ENCODE assay signal across 2 cellular contexts in genomic region chr17:43019418-43019817, GRCh38.
TF ChIP-seq lines count a peak whose summit lies in the region.

No MANE protein-coding gene starts in this region.

TF ChIP-seq in SK-N-SH, 30 proteins besides CTCF, POLR2A, EP300 and RAD21:
- TF ChIP-seq RCOR1 (IDR thresholded peaks at IDR 0.05; ENCODE audit: low read length) = no peak
- TF ChIP-seq, protein P1, sequence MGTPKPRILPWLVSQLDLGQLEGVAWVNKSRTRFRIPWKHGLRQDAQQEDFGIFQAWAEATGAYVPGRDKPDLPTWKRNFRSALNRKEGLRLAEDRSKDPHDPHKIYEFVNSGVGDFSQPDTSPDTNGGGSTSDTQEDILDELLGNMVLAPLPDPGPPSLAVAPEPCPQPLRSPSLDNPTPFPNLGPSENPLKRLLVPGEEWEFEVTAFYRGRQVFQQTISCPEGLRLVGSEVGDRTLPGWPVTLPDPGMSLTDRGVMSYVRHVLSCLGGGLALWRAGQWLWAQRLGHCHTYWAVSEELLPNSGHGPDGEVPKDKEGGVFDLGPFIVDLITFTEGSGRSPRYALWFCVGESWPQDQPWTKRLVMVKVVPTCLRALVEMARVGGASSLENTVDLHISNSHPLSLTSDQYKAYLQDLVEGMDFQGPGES (IDR thresholded peaks at IDR 0.05; ENCODE audit: low read depth, low read length) = no peak
- no peak for TF ChIP-seq NRF1 (IDR thresholded peaks at IDR 0.05; ENCODE audit: low read depth, low read length)
- no peak for TF ChIP-seq CHD2 (IDR thresholded peaks at IDR 0.05; ENCODE audit: low read length, partially characterized antibody)
- no peak for TF ChIP-seq RFX5 (IDR thresholded peaks at IDR 0.05; ENCODE audit: low read length)
- no peak for TF ChIP-seq SMC3 (IDR thresholded peaks at IDR 0.05; ENCODE audit: low read depth, low read length)
- TF ChIP-seq POLR2AphosphoS5 (IDR thresholded peaks at IDR 0.05; ENCODE audit: low read depth, low read length) = no peak
- TF ChIP-seq GABPA (IDR thresholded peaks at IDR 0.05; ENCODE audit: low read depth) = no peak
- TF ChIP-seq FOSL2 (IDR thresholded peaks at IDR 0.05; ENCODE audit: borderline replicate concordance, low read depth) = no peak
- TF ChIP-seq RXRA (IDR thresholded peaks at IDR 0.05; ENCODE audit: borderline replicate concordance, low read depth) = no peak
- TF ChIP-seq FOXJ3 (CRISPR knock-in tag; IDR thresholded peaks at IDR 0.05) = no peak
- TF ChIP-seq TCF12 (IDR thresholded peaks at IDR 0.05) = no peak
- no peak for TF ChIP-seq EZH2phosphoT487 (IDR thresholded peaks at IDR 0.05; ENCODE audit: borderline replicate concordance, low read depth)
- TF ChIP-seq ELF1 (IDR thresholded peaks at IDR 0.05) = no peak
- no peak for TF ChIP-seq GATA2 (CRISPR knock-in tag; IDR thresholded peaks at IDR 0.05)
- TF ChIP-seq, protein P2, sequence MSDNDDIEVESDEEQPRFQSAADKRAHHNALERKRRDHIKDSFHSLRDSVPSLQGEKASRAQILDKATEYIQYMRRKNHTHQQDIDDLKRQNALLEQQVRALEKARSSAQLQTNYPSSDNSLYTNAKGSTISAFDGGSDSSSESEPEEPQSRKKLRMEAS (IDR thresholded peaks at IDR 0.05; ENCODE audit: low read depth) = no peak
- TF ChIP-seq YY1 (IDR thresholded peaks at IDR 0.05; ENCODE audit: low read depth) = no peak
- TF ChIP-seq REST (IDR thresholded peaks at IDR 0.05; ENCODE audit: low read depth, low read length) = no peak

TF ChIP-seq in SK-N-SH treated with all-trans-retinoic acid at 6 μM for 48 hours, 23 proteins besides CTCF, POLR2A, EP300 and RAD21:
- TF ChIP-seq, protein P3, sequence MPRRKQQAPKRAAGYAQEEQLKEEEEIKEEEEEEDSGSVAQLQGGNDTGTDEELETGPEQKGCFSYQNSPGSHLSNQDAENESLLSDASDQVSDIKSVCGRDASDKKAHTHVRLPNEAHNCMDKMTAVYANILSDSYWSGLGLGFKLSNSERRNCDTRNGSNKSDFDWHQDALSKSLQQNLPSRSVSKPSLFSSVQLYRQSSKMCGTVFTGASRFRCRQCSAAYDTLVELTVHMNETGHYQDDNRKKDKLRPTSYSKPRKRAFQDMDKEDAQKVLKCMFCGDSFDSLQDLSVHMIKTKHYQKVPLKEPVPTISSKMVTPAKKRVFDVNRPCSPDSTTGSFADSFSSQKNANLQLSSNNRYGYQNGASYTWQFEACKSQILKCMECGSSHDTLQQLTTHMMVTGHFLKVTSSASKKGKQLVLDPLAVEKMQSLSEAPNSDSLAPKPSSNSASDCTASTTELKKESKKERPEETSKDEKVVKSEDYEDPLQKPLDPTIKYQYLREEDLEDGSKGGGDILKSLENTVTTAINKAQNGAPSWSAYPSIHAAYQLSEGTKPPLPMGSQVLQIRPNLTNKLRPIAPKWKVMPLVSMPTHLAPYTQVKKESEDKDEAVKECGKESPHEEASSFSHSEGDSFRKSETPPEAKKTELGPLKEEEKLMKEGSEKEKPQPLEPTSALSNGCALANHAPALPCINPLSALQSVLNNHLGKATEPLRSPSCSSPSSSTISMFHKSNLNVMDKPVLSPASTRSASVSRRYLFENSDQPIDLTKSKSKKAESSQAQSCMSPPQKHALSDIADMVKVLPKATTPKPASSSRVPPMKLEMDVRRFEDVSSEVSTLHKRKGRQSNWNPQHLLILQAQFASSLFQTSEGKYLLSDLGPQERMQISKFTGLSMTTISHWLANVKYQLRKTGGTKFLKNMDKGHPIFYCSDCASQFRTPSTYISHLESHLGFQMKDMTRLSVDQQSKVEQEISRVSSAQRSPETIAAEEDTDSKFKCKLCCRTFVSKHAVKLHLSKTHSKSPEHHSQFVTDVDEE (CRISPR knock-in tag; IDR thresholded peaks at IDR 0.05) = no peak
- no peak for TF ChIP-seq PPARA (CRISPR knock-in tag; IDR thresholded peaks at IDR 0.05; ENCODE audit: borderline replicate concordance)
